In genomic region chr9:82201186-82201585, GRCh38 we compare ENCODE assay signal across 33 cellular contexts.
"Had no signal": no experiment of that assay in that cellular context is flagged by ENCODE, and none has a peak within 500 bp of the region (broad histone marks: within the 10 kb centered on the region; RNA-seq: fewer than 3 reads in every experiment).

No MANE protein-coding gene starts in this region.

- DNase-seq: activated B cell treated with CpG ODN at 0.5 μM for 24 hours; activated CD4-positive, alpha-beta memory T cell treated with anti-CD3 and anti-CD28 coated beads for 36 hours; activated CD4-positive, alpha-beta T cell treated with anti-CD3 and anti-CD28 coated beads for 4 hours; activated CD4-positive, alpha-beta T cell treated with anti-CD3 and anti-CD28 coated beads, Interleukin-2, amount 10 ng/mL, durations not matched to agents 24 days and 14 days; activated CD4-positive, alpha-beta T cell treated with anti-CD3 and anti-CD28 coated beads, Interleukin-2, amount 50 U/mL, for 1 hour; activated CD4-positive, alpha-beta T cell treated with anti-CD3 and anti-CD28 coated beads, Interleukin-2, amount 50 U/mL, for 4 hours; activated CD4-positive, CD25-positive, alpha-beta regulatory T cell treated with anti-CD3 and anti-CD28 coated beads, Interleukin-2, amount 50 U/mL, for 72 hours; activated CD8-positive, alpha-beta memory T cell treated with anti-CD3 and anti-CD28 coated beads, Interleukin-2, amount 50 U/mL, for 4 hours; activated CD8-positive, alpha-beta T cell treated with anti-CD3 and anti-CD28 coated beads for 36 hours; activated effector memory CD4-positive, alpha-beta T cell treated with anti-CD3 and anti-CD28 coated beads, Interleukin-2, amount 50 U/mL, for 16 hours; activated gamma-delta T cell treated with Interleukin-2 at 50 U/mL for 16 hours; activated naive CD4-positive, alpha-beta T cell; activated naive CD4-positive, alpha-beta T cell treated with anti-CD3 and anti-CD28 coated beads for 36 hours; activated naive CD4-positive, alpha-beta T cell treated with anti-CD3 and anti-CD28 coated beads, Interleukin-2, amount 50 U/mL, for 16 hours; activated naive CD8-positive, alpha-beta T cell treated with anti-CD3 and anti-CD28 coated beads for 36 hours; activated T-cell treated with anti-CD3 and anti-CD28 coated beads for 4 hours; activated T-cell treated with anti-CD3 and anti-CD28 coated beads, Interleukin-2, amount 50 U/mL, for 1 hour; activated T-cell treated with anti-CD3 and anti-CD28 coated beads, Interleukin-2, amount 50 U/mL, for 4 hours; activated T-cell treated with anti-CD3 and anti-CD28 coated beads, Interleukin-2, amount 50 U/mL, for 72 hours; adrenal gland; amniotic stem cell; aorta; body of pancreas; brain microvascular endothelial cell; central memory CD4-positive, alpha-beta T cell; T-helper 2 cell; T-helper 9 cell had no signal

- H3K9me3 Mint-ChIP-seq: activated B cell treated with CpG ODN at 0.5 μM for 24 hours; activated CD4-positive, alpha-beta memory T cell treated with anti-CD3 and anti-CD28 coated beads for 36 hours; activated CD4-positive, alpha-beta T cell treated with anti-CD3 and anti-CD28 coated beads, Interleukin-2, amount 10 ng/mL, durations not matched to agents 24 days and 14 days; activated CD8-positive, alpha-beta T cell treated with anti-CD3 and anti-CD28 coated beads for 36 hours; activated naive CD8-positive, alpha-beta T cell treated with anti-CD3 and anti-CD28 coated beads for 36 hours; activated T-cell treated with anti-CD3 and anti-CD28 coated beads, Interleukin-2, amount 50 U/mL, for 4 hours; activated T-helper 1 cell treated with anti-CD3 and anti-CD28 coated beads, Interleukin-12 subunit alpha, Interleukin-12 subunit beta, Interleukin-2, Interleukin-4 antibody, amounts not matched to agents 30 ng/mL and 10 ng/mL and 1 ng/mL, durations not matched to agents 14 hours and 24 hours and 36 hours; T-helper 2 cell treated with Interferon-gamma antibody and Interleukin-4, amounts not matched to agents 5 μg/mL and 100 μg/mL, for 36 hours had no signal

- H3K36me3 Mint-ChIP-seq: activated CD4-positive, alpha-beta memory T cell treated with anti-CD3 and anti-CD28 coated beads for 36 hours; activated naive CD4-positive, alpha-beta T cell treated with anti-CD3 and anti-CD28 coated beads, Interleukin-2, amount 50 U/mL, for 72 hours; activated naive CD8-positive, alpha-beta T cell treated with anti-CD3 and anti-CD28 coated beads for 36 hours had no signal

- H3K27me3 Mint-ChIP-seq: activated CD4-positive, alpha-beta memory T cell treated with anti-CD3 and anti-CD28 coated beads for 36 hours; activated CD4-positive, alpha-beta T cell treated with anti-CD3 and anti-CD28 coated beads, Interleukin-2, amount 10 ng/mL, durations not matched to agents 24 days and 14 days; activated CD8-positive, alpha-beta T cell treated with anti-CD3 and anti-CD28 coated beads for 36 hours; activated naive CD8-positive, alpha-beta T cell treated with anti-CD3 and anti-CD28 coated beads for 36 hours; activated T-helper 17 cell treated with anti-CD3 and anti-CD28 coated beads, Interleukin-2, amount 50 U/mL, for 72 hours had no signal

- H3K4me3 ChIP-seq: adrenal gland, body of pancreas, breast epithelium had no signal

- H3K27me3 ChIP-seq: adrenal gland, body of pancreas, brain microvascular endothelial cell, breast epithelium had no signal

- H3K27ac Mint-ChIP-seq: activated B cell treated with CpG ODN at 0.5 μM for 24 hours; activated CD4-positive, alpha-beta memory T cell treated with anti-CD3 and anti-CD28 coated beads for 36 hours; activated CD4-positive, alpha-beta T cell treated with anti-CD3 and anti-CD28 coated beads, Interleukin-2, amount 10 ng/mL, durations not matched to agents 24 days and 14 days; activated CD8-positive, alpha-beta T cell treated with anti-CD3 and anti-CD28 coated beads for 36 hours; activated naive CD4-positive, alpha-beta T cell treated with anti-CD3 and anti-CD28 coated beads for 36 hours; activated naive CD4-positive, alpha-beta T cell treated with anti-CD3 and anti-CD28 coated beads, Interleukin-2, amount 50 U/mL, for 72 hours; activated naive CD8-positive, alpha-beta T cell treated with anti-CD3 and anti-CD28 coated beads for 36 hours; activated T-cell treated with anti-CD3 and anti-CD28 coated beads, Interleukin-2, amount 50 U/mL, for 72 hours; activated T-helper 1 cell treated with anti-CD3 and anti-CD28 coated beads, Interleukin-12 subunit alpha, Interleukin-12 subunit beta, Interleukin-2, Interleukin-4 antibody, amounts not matched to agents 30 ng/mL and 10 ng/mL and 1 ng/mL, durations not matched to agents 14 hours and 24 hours and 36 hours; activated T-helper 17 cell treated with anti-CD3 and anti-CD28 coated beads, Interleukin-2, amount 50 U/mL, for 72 hours; T-helper 2 cell treated with Interferon-gamma antibody and Interleukin-4, amounts not matched to agents 5 μg/mL and 100 μg/mL, for 36 hours had no signal

- H3K4me3 Mint-ChIP-seq: activated B cell treated with CpG ODN at 0.5 μM for 24 hours; activated CD4-positive, alpha-beta memory T cell treated with anti-CD3 and anti-CD28 coated beads for 36 hours; activated CD4-positive, alpha-beta T cell treated with anti-CD3 and anti-CD28 coated beads, Interleukin-2, amount 10 ng/mL, durations not matched to agents 24 days and 14 days; activated CD8-positive, alpha-beta T cell treated with anti-CD3 and anti-CD28 coated beads for 36 hours; activated naive CD4-positive, alpha-beta T cell treated with anti-CD3 and anti-CD28 coated beads for 36 hours; activated naive CD8-positive, alpha-beta T cell treated with anti-CD3 and anti-CD28 coated beads for 36 hours; activated T-cell treated with anti-CD3 and anti-CD28 coated beads, Interleukin-2, amount 50 U/mL, for 4 hours; activated T-cell treated with anti-CD3 and anti-CD28 coated beads, Interleukin-2, amount 50 U/mL, for 72 hours; activated T-helper 1 cell treated with anti-CD3 and anti-CD28 coated beads, Interleukin-12 subunit alpha, Interleukin-12 subunit beta, Interleukin-2, Interleukin-4 antibody, amounts not matched to agents 30 ng/mL and 10 ng/mL and 1 ng/mL, durations not matched to agents 14 hours and 24 hours and 36 hours; activated T-helper 17 cell treated with anti-CD3 and anti-CD28 coated beads, Interleukin-2, amount 50 U/mL, for 72 hours; T-helper 2 cell treated with Interferon-gamma antibody and Interleukin-4, amounts not matched to agents 5 μg/mL and 100 μg/mL, for 36 hours had no signal

- ATAC-seq: activated CD8-positive, alpha-beta T cell treated with anti-CD3 and anti-CD28 coated beads for 36 hours; activated naive CD4-positive, alpha-beta T cell treated with anti-CD3 and anti-CD28 coated beads, Interleukin-2, amount 50 U/mL, for 72 hours; activated T-cell treated with anti-CD3 and anti-CD28 coated beads, Interleukin-2, amount 50 U/mL, for 4 hours; activated T-cell treated with anti-CD3 and anti-CD28 coated beads, Interleukin-2, amount 50 U/mL, for 72 hours; activated T-helper 17 cell treated with anti-CD3 and anti-CD28 coated beads, Interleukin-2, amount 50 U/mL, for 72 hours; body of pancreas had no signal

- H3K4me1 ChIP-seq: adrenal gland, body of pancreas, breast epithelium had no signal

- H3K36me3 ChIP-seq: adrenal gland, brain microvascular endothelial cell, breast epithelium had no signal

- H3K4me1 Mint-ChIP-seq: activated CD4-positive, alpha-beta T cell treated with anti-CD3 and anti-CD28 coated beads, Interleukin-2, amount 10 ng/mL, durations not matched to agents 24 days and 14 days; activated naive CD8-positive, alpha-beta T cell treated with anti-CD3 and anti-CD28 coated beads for 36 hours; activated T-helper 17 cell treated with anti-CD3 and anti-CD28 coated beads, Interleukin-2, amount 50 U/mL, for 72 hours had no signal

- H3K9me3 ChIP-seq: adrenal gland, body of pancreas, breast epithelium had no signal

- H3K27ac ChIP-seq: adrenal gland, body of pancreas, brain microvascular endothelial cell, breast epithelium, VCaP had no signal
